In genomic region chr12:55933158-55933798, GRCh38 we compare ENCODE assay signal across 9 cellular contexts. TPM values are rescaled to one million over a fixed set of nuclear protein-coding genes. Genes with fewer than 3 reads are reported as not detected.
A peak's percentile ranks its signal among the peaks of the same experiment; 100 is the strongest.
DNase-seq lines count a peak whose midpoint lies in the region; ATAC-seq, FAIRE-seq and TF ChIP-seq lines count a peak whose summit lies in the region.
"Had no signal": no experiment of that assay in that cellular context is flagged by ENCODE, and none has a peak within 500 bp of the region (broad histone marks: within the 10 kb centered on the region; RNA-seq: fewer than 3 reads in every experiment).

No MANE protein-coding gene starts in this region.

- H3K27ac ChIP-seq in SU-DHL-6 (ENCODE audit: low read depth, low read length), result peak overlapping the region; percentile 100; the same call in 1 of the 2 replicates
- peak overlapping the region; percentile 58 to 98 for H3K27ac ChIP-seq in small intestine (ENCODE audit: low read depth in 1 of 2, low read length in 1 of 2)
- H3K27ac ChIP-seq in adrenal gland, result no peak overlapping the region

- H4K20me1 ChIP-seq in SU-DHL-6 (ENCODE audit: low read depth, low read length), result no peaks in the 10 kb centered on the region

- WGBS in small intestine, 3 donors, result 15 to 49% (median 33%) methylated on average over 7 of the region's 7 CpGs
- WGBS in adrenal gland, 4 donors, result 24 to 45% (median 30%) methylated on average over 5 to 7 of the region's 7 CpGs

- H3K36me3 ChIP-seq in SU-DHL-6 (ENCODE audit: low read length), result no peaks in the 10 kb centered on the region
- H3K36me3 ChIP-seq in small intestine (ENCODE audit: control insufficient read depth in 2 of 2, insufficient read depth in 2 of 2, low read length in 2 of 2), result peaks cover 2 to 4% of the 10 kb centered on the region in 2 donors
- H3K36me3 ChIP-seq in adrenal gland (replicated peaks in 1 of 2), result peaks cover 0 to 7% of the 10 kb centered on the region in 2 donors

- no peak overlapping the region for H2AFZ ChIP-seq in SU-DHL-6 (ENCODE audit: low read depth, low read length, severe bottlenecking)

- TF ChIP-seq CTCF in SU-DHL-6 (IDR thresholded peaks at IDR 0.05; ENCODE audit: insufficient read depth, low read length, poor library complexity, severe bottlenecking) (no peak), adrenal gland (IDR thresholded peaks at IDR 0.05) (no peak)

- no peak for TF ChIP-seq POLR2A in adrenal gland (IDR thresholded peaks at IDR 0.05)

- DNase-seq in DMS 273 (lab: John Stamatoyannopoulos, UW; ENCODE audit: unreplicated experiment) (peak; percentile 17), DMS 273 treated with DMSO at 0.1 percent for 48 hours (lab: John Stamatoyannopoulos, UW) (no peak), fibroblast of gingiva (ENCODE audit: low read depth) (peak; percentile 35), small intestine (peak; percentile 91), adrenal gland (no peak), cerebellar cortex (ENCODE audit: low spot score) (no peak)

- H3K4me3 ChIP-seq in SU-DHL-6 (ENCODE audit: insufficient read depth, low read length, poor library complexity, severe bottlenecking) (no peak overlapping the region), small intestine (ENCODE audit: low read depth in 1 of 2, low read length in 2 of 2) (peak overlapping the region; percentile 27 to 91), adrenal gland (no peak overlapping the region)

- peaks cover 9% of the 10 kb centered on the region; the same call in 1 of the 2 replicates for H3K79me2 ChIP-seq in SU-DHL-6 (ENCODE audit: insufficient read depth, low read length)

- no peak for FAIRE-seq in small intestine (lab: Jason Lieb, UNC)
- FAIRE-seq: A204.1 had no signal

- intact Hi-C loops in adrenal gland (cut with DNase I), result loop anchor here in 1 of 2 donors (5.0 kb wide), 1 partner anchor 111 kb away; no protein-coding TSS in a partner anchor

- peak overlapping the region; percentile 91; the same call in 1 of the 2 replicates for H3K9ac ChIP-seq in SU-DHL-6 (ENCODE audit: low read length)

- no peak for ATAC-seq in GM21423 (IDR thresholded peaks at IDR 0.05; ENCODE audit: unreplicated experiment)

- H3K4me2 ChIP-seq in SU-DHL-6 (ENCODE audit: low read depth, low read length, poor library complexity, severe bottlenecking), result peak overlapping the region; percentile 86

- H3F3A ChIP-seq in SU-DHL-6 (ENCODE audit: insufficient read depth), result peaks cover 34% of the 10 kb centered on the region

- H3K4me1 ChIP-seq in small intestine (ENCODE audit: control insufficient read depth in 2 of 2, insufficient read depth in 1 of 2, low read depth in 1 of 2, low read length in 1 of 2) (peaks cover 12 to 14% of the 10 kb centered on the region in 2 donors), adrenal gland (replicated peaks in 1 of 2) (peaks cover 23 to 47% of the 10 kb centered on the region in 2 donors)

- H3K27me3 ChIP-seq in SU-DHL-6 (ENCODE audit: low read length), result no peaks in the 10 kb centered on the region
- no peaks in the 10 kb centered on the region for H3K27me3 ChIP-seq in small intestine (ENCODE audit: control insufficient read depth in 2 of 2, insufficient read depth in 2 of 2, low read length in 2 of 2)
- no peaks in the 10 kb centered on the region for H3K27me3 ChIP-seq in adrenal gland

- H3K9me3 ChIP-seq in SU-DHL-6 (ENCODE audit: insufficient read depth, low read length) (no peaks in the 10 kb centered on the region), small intestine (ENCODE audit: control insufficient read depth, low read depth) (no peaks in the 10 kb centered on the region), adrenal gland (replicated peaks in 1 of 3) (no peaks in the 10 kb centered on the region)

- no peaks in the 10 kb centered on the region for H3K9me2 ChIP-seq in SU-DHL-6 (replicated peaks; ENCODE audit: insufficient read depth, low read length)

RNA-seq across cellular contexts. Expression of gene DGKA, which starts 2.3 kb away (rescaled TPM):
- polyA plus RNA-seq in small intestine (100 to 1,000 TPM in 2 of 3 donors, 10 to 100 TPM in 1; 41.3 to 386 (median 318) TPM), adrenal gland (10 to 100 TPM; 21.1 to 99.8 (median 66.2) TPM)
- 100 to 1,000 TPM in 1 of 8 donors, 10 to 100 TPM in 7; 16.0 to 116 (median 31.7) TPM for total RNA-seq in adrenal gland

RNA-seq across cellular contexts. Expression of gene PYM1, which starts 5.6 kb away (rescaled TPM):
- polyA plus RNA-seq in small intestine (10 to 100 TPM; 57.7 to 85.7 (median 65.1) TPM), adrenal gland (10 to 100 TPM; 48.3 to 59.1 (median 49.0) TPM)
- total RNA-seq in adrenal gland, result 10 to 100 TPM; 32.1 to 49.5 (median 37.7) TPM

RNA-seq across cellular contexts. Expression of gene PMEL, which starts 32.6 kb away (rescaled TPM):
- polyA plus RNA-seq in small intestine, result 1 to 10 TPM; 1.8 to 3.1 (median 2.2) TPM
- total RNA-seq in adrenal gland, result 1 to 10 TPM in 5 of 8 donors, under 1 TPM in 2, not detected in 1; 0.35 to 3.8 (median 1.3) TPM
- 1 to 10 TPM in 2 of 3 donors, under 1 TPM in 1; 0.77 to 1.5 (median 1.0) TPM for polyA plus RNA-seq in adrenal gland

RNA-seq across cellular contexts. Expression of gene CDK2, which starts 33.4 kb away (rescaled TPM):
- 10 to 100 TPM in 1 of 3 donors, 1 to 10 TPM in 2; 7.6 to 20.8 (median 9.7) TPM for polyA plus RNA-seq in small intestine
- total RNA-seq in adrenal gland, result 10 to 100 TPM in 7 of 8 donors, 1 to 10 TPM in 1; 6.3 to 22.8 (median 18.4) TPM
- 10 to 100 TPM in 1 of 3 donors, 1 to 10 TPM in 2; 6.0 to 16.5 (median 9.2) TPM for polyA plus RNA-seq in adrenal gland

RNA-seq across cellular contexts. Expression of gene RAB5B, which starts 40.6 kb away (rescaled TPM):
- 10 to 100 TPM; 45.8 to 49.4 (median 47.5) TPM for polyA plus RNA-seq in small intestine
- 100 to 1,000 TPM in 5 of 8 donors, 10 to 100 TPM in 3; 77.6 to 134 (median 112) TPM for total RNA-seq in adrenal gland
- 100 to 1,000 TPM in 1 of 3 donors, 10 to 100 TPM in 2; 34.4 to 137 (median 43.6) TPM for polyA plus RNA-seq in adrenal gland

Comparison
In these comparisons a context has a peak if more than half of its experiments do, and no peak if none do; other contexts are left out.
1. DNase-seq: peak in DMS 273 (single experiment), fibroblast of gingiva (single experiment) and small intestine (single experiment); none in DMS 273 treated with DMSO at 0.1 percent for 48 hours (single experiment), adrenal gland (0 of 7) and cerebellar cortex (single experiment).
2. H3K27ac ChIP-seq: peak in SU-DHL-6 (single experiment) and small intestine (2 of 2); none in adrenal gland (0 of 5).
3. H3K4me3 ChIP-seq: peak in small intestine (2 of 2); none in SU-DHL-6 (single experiment) and adrenal gland (0 of 4).